7 cellular contexts compared by ENCODE assay signal in the genomic region with DNA sequence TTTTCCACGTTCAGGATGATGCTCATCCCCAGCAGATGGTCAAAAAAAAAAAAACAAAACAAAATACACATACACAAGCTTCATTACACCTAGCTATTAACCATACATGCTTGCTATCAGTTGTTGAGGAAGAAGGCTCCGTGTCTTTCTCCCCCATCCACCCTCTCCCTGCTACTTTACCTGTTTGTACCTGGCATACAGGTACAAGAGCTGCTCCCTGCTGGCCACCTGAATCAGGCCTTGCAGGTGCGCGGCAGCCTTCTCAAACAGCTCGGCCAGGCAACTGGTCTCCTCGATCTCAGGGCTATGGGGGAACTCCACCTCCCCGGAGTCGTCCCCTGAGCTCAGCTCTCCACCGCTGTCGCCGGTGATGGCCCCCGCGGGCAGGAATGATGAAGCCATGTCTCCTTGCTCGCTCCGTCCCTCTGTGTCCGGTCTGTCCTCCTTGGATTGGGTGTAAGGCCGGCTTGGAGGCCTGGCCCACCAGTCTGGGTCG. TPM values are rescaled to one million over a fixed set of nuclear protein-coding genes. Genes with fewer than 3 reads are reported as not detected.
DNase-seq lines count a peak whose midpoint lies in the region; ATAC-seq and TF ChIP-seq lines count a peak whose summit lies in the region.

No MANE protein-coding gene starts in this region.

- H3K27ac Mint-ChIP-seq in T-helper 1 cell treated with Interleukin-12 subunit alpha and Interleukin-12 subunit beta and Interleukin-4 antibody, amounts not matched to agents 30 μg/mL and 1 μg/mL, for 36 hours, result peak overlapping the region; percentile 89

- H3K9me3 ChIP-seq in skeletal muscle satellite cell (replicated peaks; ENCODE audit: low read length), result no peaks in the 10 kb centered on the region

- no peaks in the 10 kb centered on the region for H3K9me3 Mint-ChIP-seq in T-helper 1 cell treated with Interleukin-12 subunit alpha and Interleukin-12 subunit beta and Interleukin-4 antibody, amounts not matched to agents 30 μg/mL and 1 μg/mL, for 36 hours

- DNase-seq in HuH-7 (ENCODE audit: low spot score) (peak; percentile 69), fibroblast of villous mesenchyme (ENCODE audit: low read depth) (no peak), CD1c-positive myeloid dendritic cell (ENCODE audit: extremely low spot score) (no peak)

- H3K36me3 ChIP-seq in skeletal muscle satellite cell (ENCODE audit: insufficient read depth, low read length), result peaks cover 9% of the 10 kb centered on the region

- H3K27me3 ChIP-seq in skeletal muscle satellite cell (ENCODE audit: control insufficient read depth, insufficient read depth, low read length), result no peaks in the 10 kb centered on the region

- H3K9ac ChIP-seq in skeletal muscle satellite cell (ENCODE audit: low read depth, low read length), result peak overlapping the region; percentile 92

- H3K27me3 Mint-ChIP-seq in T-helper 1 cell treated with Interleukin-12 subunit alpha and Interleukin-12 subunit beta and Interleukin-4 antibody, amounts not matched to agents 30 μg/mL and 1 μg/mL, for 36 hours (ENCODE audit: low read depth), result no peaks in the 10 kb centered on the region

- peak overlapping the region; percentile 90 for H3K4me2 ChIP-seq in skeletal muscle satellite cell (ENCODE audit: low read length)

- peaks cover 22% of the 10 kb centered on the region for H3K4me1 Mint-ChIP-seq in T-helper 1 cell treated with Interleukin-12 subunit alpha and Interleukin-12 subunit beta and Interleukin-4 antibody, amounts not matched to agents 30 μg/mL and 1 μg/mL, for 36 hours (ENCODE audit: low read depth)

- peak overlapping the region; percentile 98 for H3K4me3 Mint-ChIP-seq in T-helper 1 cell treated with Interleukin-12 subunit alpha and Interleukin-12 subunit beta and Interleukin-4 antibody, amounts not matched to agents 30 μg/mL and 1 μg/mL, for 36 hours

- H3K4me1 ChIP-seq in skeletal muscle satellite cell (ENCODE audit: control insufficient read depth, insufficient read depth, low read length), result peaks cover 19% of the 10 kb centered on the region

- peaks cover 11% of the 10 kb centered on the region for H3K36me3 Mint-ChIP-seq in T-helper 1 cell treated with Interleukin-12 subunit alpha and Interleukin-12 subunit beta and Interleukin-4 antibody, amounts not matched to agents 30 μg/mL and 1 μg/mL, for 36 hours (ENCODE audit: low read depth)

- TF ChIP-seq CTCF in GM12875 (IDR thresholded peaks at IDR 0.05; ENCODE audit: borderline replicate concordance, insufficient read depth, low read depth, low read length), result no peak
- no peak for TF ChIP-seq CTCF in fibroblast of villous mesenchyme (IDR thresholded peaks at IDR 0.05; ENCODE audit: insufficient read depth, low read depth, low read length)

- peak; percentile 38 for ATAC-seq in GM21515 (IDR thresholded peaks at IDR 0.05; ENCODE audit: unreplicated experiment)

- H3K4me3 ChIP-seq in GM12875 (ENCODE audit: low read depth, low read length) (peak overlapping the region; percentile 96), fibroblast of villous mesenchyme (ENCODE audit: low read depth, low read length) (peak overlapping the region; percentile 96), skeletal muscle satellite cell (ENCODE audit: low read length) (peak overlapping the region; percentile 96)

RNA-seq across cellular contexts. Expression of a gene that starts 0.5 kb away (rescaled TPM):
- 44.5 and 66.0 TPM in 2 replicates for total RNA-seq in fibroblast of villous mesenchyme
- total RNA-seq in skeletal muscle satellite cell (2012; rRNA removed), result 51.2 and 56.8 TPM in 2 replicates

RNA-seq across cellular contexts. Expression of a gene that starts 56.9 kb away (rescaled TPM):
- not detected in 2 replicates for total RNA-seq in fibroblast of villous mesenchyme
- under 0.01 TPM in 1 of 2 replicates, not detected in the other for total RNA-seq in skeletal muscle satellite cell (2012; rRNA removed)
